In the genomic region with DNA sequence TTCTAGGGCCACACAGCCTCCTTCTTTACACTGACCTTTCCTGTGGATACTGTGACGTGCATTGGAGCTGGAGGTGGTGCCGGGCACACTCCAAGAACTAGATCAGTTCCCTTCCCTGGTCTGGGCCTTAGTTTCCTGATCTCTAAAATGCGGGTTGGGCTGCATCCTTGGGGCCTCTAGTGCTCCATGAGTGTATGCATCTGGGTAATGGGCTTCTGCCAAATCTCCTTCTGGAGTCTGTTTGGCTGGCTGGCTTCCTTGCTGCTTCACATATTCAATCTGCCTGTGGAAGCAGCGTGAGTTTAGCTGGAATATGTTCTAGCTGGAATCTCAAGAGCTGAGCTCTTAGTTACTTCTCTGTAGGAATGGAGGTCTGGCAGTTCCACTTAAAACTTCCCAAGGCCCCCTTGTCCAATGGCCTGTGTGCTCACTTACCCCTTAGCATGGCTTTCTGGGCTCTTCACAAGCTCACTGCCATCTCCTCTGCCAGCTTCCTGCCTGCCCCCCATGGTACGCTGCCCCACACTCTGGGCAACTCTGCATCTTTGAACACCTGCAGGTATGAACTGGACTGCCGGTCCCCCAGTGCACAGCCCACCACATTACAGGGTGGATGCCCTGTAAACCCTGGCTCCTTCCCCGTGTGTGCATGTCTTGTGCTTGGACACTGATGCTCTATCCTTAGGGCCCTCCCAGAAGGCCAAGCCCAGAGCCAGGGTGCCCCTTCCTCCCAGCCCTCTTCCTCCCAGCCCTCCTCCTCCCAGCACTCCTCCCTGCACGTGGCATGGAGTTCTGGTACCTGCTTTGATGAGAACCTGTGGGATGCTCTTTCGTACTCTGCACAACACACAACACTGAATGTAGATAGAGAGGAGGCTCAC, we compare ENCODE assay signal across 20 cellular contexts.
DNase-seq lines count a peak whose midpoint lies in the region; ATAC-seq and TF ChIP-seq lines count a peak whose summit lies in the region.
"Had no signal": no experiment of that assay in that cellular context is flagged by ENCODE, and none has a peak within 500 bp of the region (broad histone marks: within the 10 kb centered on the region; RNA-seq: fewer than 3 reads in every experiment).

No MANE protein-coding gene starts in this region.

- ATAC-seq in GM21447 (IDR thresholded peaks at IDR 0.05; ENCODE audit: unreplicated experiment) (no peak), GM21717 (IDR thresholded peaks at IDR 0.05; ENCODE audit: unreplicated experiment) (no peak)
- ATAC-seq: activated naive CD4-positive, alpha-beta T cell treated with anti-CD3 and anti-CD28 coated beads, Interleukin-2, amount 50 U/mL, for 72 hours; esophagus mucosa; GM12878; HCT116 had no signal

- H3K4me3 ChIP-seq in adipocyte (ENCODE audit: low read length) (no peak overlapping the region), fibroblast of the aortic adventitia (ENCODE audit: low read depth, low read length) (no peak overlapping the region)
- H3K4me3 ChIP-seq: GM12878 had no signal

- H3K9me3 ChIP-seq in adipocyte (ENCODE audit: control insufficient read depth, low read length) = no peaks in the 10 kb centered on the region

- DNase-seq in AG20443 (ENCODE audit: low spot score) (peak; percentile 33), adipocyte (ENCODE audit: low read depth) (no peak), fibroblast of the aortic adventitia (ENCODE audit: low read depth) (peak; percentile 76), posterior vena cava (ENCODE audit: low spot score) (peak; percentile 80), HuH-7.5 (ENCODE audit: low spot score) (no peak), kidney tubule cell (ENCODE audit: low spot score) (no peak)
- DNase-seq: activated B cell treated with CpG ODN at 0.5 μM for 24 hours; effector memory CD4-positive, alpha-beta T cell; NCI-H1105; NCI-H2029 treated with DMSO at 0.1 percent for 48 hours; occipital lobe; stimulated activated CD4-positive, alpha-beta T cell treated with anti-CD3 and anti-CD28 coated beads, Interleukin-12 subunit alpha, Interleukin-12 subunit beta, amount 100 ng/mL, for 4 hours; stimulated activated CD4-positive, alpha-beta T cell treated with anti-CD3 and anti-CD28 coated beads, Interleukin-4, amount 100 ng/mL, for 4 hours; stimulated activated naive CD4-positive, alpha-beta T cell had no signal

- no peaks in the 10 kb centered on the region for H3K27me3 ChIP-seq in adipocyte (replicated peaks; ENCODE audit: control insufficient read depth, insufficient read depth, low read length)

- peaks cover 20% of the 10 kb centered on the region for H3K4me1 ChIP-seq in adipocyte (ENCODE audit: control insufficient read depth, insufficient read depth, low read length)

- peak overlapping the region; percentile 21 for H3K9ac ChIP-seq in adipocyte (ENCODE audit: low read length)

- no peak for TF ChIP-seq CTCF in fibroblast of the aortic adventitia (IDR thresholded peaks at IDR 0.05; ENCODE audit: insufficient read depth, low read length)

- no peaks in the 10 kb centered on the region for H3K36me3 ChIP-seq in adipocyte (ENCODE audit: control insufficient read depth, insufficient read depth, low read length, severe bottlenecking)

- intact Hi-C loops in posterior vena cava (cut with DNase I) = loop anchor here in 1 of 2 donors (5.0 to 10.0 kb wide), 3 partner anchors 101 to 413 kb away; no protein-coding TSS in a partner anchor

Comparison
In these comparisons a context has a peak if more than half of its experiments do, and no peak if none do; other contexts are left out.
1. DNase-seq: peak in AG20443 (single experiment), fibroblast of the aortic adventitia (single experiment) and posterior vena cava (single experiment); none in adipocyte (single experiment), HuH-7.5 (single experiment) and kidney tubule cell (single experiment).